ENCODE assay signal across 17 cellular contexts in the genomic region with DNA sequence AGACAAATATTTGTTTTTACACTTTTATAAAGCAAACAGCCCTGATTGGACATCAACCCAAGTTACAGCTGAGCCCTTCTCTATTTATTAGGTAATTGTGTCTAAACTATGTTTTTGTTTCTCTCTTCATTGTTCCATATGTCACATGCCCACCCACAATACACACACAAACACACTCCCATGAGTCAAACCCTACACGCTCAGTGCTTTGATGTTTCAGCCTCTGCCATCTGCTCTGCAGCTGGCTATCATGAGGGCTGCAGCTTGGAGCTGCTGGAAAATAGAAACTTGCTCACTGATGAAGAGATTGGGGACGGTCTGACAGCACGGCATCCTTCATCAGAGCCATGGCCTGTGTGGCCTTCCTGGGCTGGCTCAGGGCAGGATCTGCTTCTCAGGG. TPM values are rescaled to one million over a fixed set of nuclear protein-coding genes. Genes with fewer than 3 reads are reported as not detected.
DNase-seq lines count a peak whose midpoint lies in the region; ATAC-seq, FAIRE-seq and TF ChIP-seq lines count a peak whose summit lies in the region.
"Had no signal": no experiment of that assay in that cellular context is flagged by ENCODE, and none has a peak within 500 bp of the region (broad histone marks: within the 10 kb centered on the region; RNA-seq: fewer than 3 reads in every experiment).

No MANE protein-coding gene starts in this region.

- H3K36me3 Mint-ChIP-seq in stimulated activated effector memory CD8-positive, alpha-beta T cell treated with anti-CD3 and anti-CD28 coated beads, Interleukin-12 subunit alpha, Interleukin-12 subunit beta, amount 100 ng/mL, for 72 hours, result no peaks in the 10 kb centered on the region
- H3K36me3 Mint-ChIP-seq: natural killer cell; stimulated activated memory B cell treated with anti-CD40 and anti-IgM and Interleukin-4, amounts not matched to agents 10 μg/mL and 1 μg/mL and 100 μg/mL, for 72 hours had no signal

- no peak overlapping the region for H3K4me3 Mint-ChIP-seq in stimulated activated effector memory CD8-positive, alpha-beta T cell treated with anti-CD3 and anti-CD28 coated beads, Interleukin-12 subunit alpha, Interleukin-12 subunit beta, amount 100 ng/mL, for 72 hours
- H3K4me3 Mint-ChIP-seq: natural killer cell; stimulated activated memory B cell treated with anti-CD40 and anti-IgM and Interleukin-4, amounts not matched to agents 10 μg/mL and 1 μg/mL and 100 μg/mL, for 72 hours had no signal

- WGBS in esophagus squamous epithelium, 2 donors, result 78 to 83% methylated on average over 3 of the region's 3 CpGs

- H3K27me3 ChIP-seq in esophagus squamous epithelium, result no peaks in the 10 kb centered on the region
- H3K27me3 ChIP-seq: esophagus muscularis mucosa, right atrium auricular region had no signal

- intact Hi-C loops in esophagus squamous epithelium (cut with DNase I), result loop anchor here (10.0 kb wide), 1 partner anchor 637 kb away; no protein-coding TSS in a partner anchor

- H3K27ac Mint-ChIP-seq in stimulated activated effector memory CD8-positive, alpha-beta T cell treated with anti-CD3 and anti-CD28 coated beads, Interleukin-12 subunit alpha, Interleukin-12 subunit beta, amount 100 ng/mL, for 72 hours, result no peak overlapping the region
- H3K27ac Mint-ChIP-seq: natural killer cell; stimulated activated memory B cell treated with anti-CD40 and anti-IgM and Interleukin-4, amounts not matched to agents 10 μg/mL and 1 μg/mL and 100 μg/mL, for 72 hours had no signal

- no peaks in the 10 kb centered on the region for H3K9me3 Mint-ChIP-seq in stimulated activated effector memory CD8-positive, alpha-beta T cell treated with anti-CD3 and anti-CD28 coated beads, Interleukin-12 subunit alpha, Interleukin-12 subunit beta, amount 100 ng/mL, for 72 hours
- H3K9me3 Mint-ChIP-seq: natural killer cell had no signal

- no peak for TF ChIP-seq CTCF in omental fat pad (IDR thresholded peaks at IDR 0.05)
- TF ChIP-seq CTCF in esophagus squamous epithelium (IDR thresholded peaks at IDR 0.05), result no peak

- DNase-seq in NCI-H345 (lab: John Stamatoyannopoulos, UW) (peak; percentile 40), NCI-H345 treated with DMSO at 0.1 percent for 48 hours (lab: John Stamatoyannopoulos, UW; ENCODE audit: unreplicated experiment) (no peak), NCI-H748 (lab: John Stamatoyannopoulos, UW; ENCODE audit: unreplicated experiment) (peak; percentile 74), omental fat pad (ENCODE audit: low spot score) (no peak), esophagus squamous epithelium (lab: John Stamatoyannopoulos, UW) (no peak)
- DNase-seq in stimulated activated effector memory CD8-positive, alpha-beta T cell treated with anti-CD3 and anti-CD28 coated beads, Interleukin-12 subunit alpha, Interleukin-12 subunit beta, amount 100 ng/mL, for 72 hours (ENCODE audit: low spot score in 2 of 2), result no peak
- DNase-seq: activated CD4-positive, alpha-beta T cell treated with anti-CD3 and anti-CD28 coated beads, Interleukin-2, amount 50 U/mL, for 48 hours; natural killer cell; SIG-M5 had no signal

- peaks cover 4% of the 10 kb centered on the region for H3K4me1 Mint-ChIP-seq in stimulated activated effector memory CD8-positive, alpha-beta T cell treated with anti-CD3 and anti-CD28 coated beads, Interleukin-12 subunit alpha, Interleukin-12 subunit beta, amount 100 ng/mL, for 72 hours
- H3K4me1 Mint-ChIP-seq: natural killer cell; stimulated activated memory B cell treated with anti-CD40 and anti-IgM and Interleukin-4, amounts not matched to agents 10 μg/mL and 1 μg/mL and 100 μg/mL, for 72 hours had no signal

- H3K27ac ChIP-seq in esophagus squamous epithelium, result no peak overlapping the region
- H3K27ac ChIP-seq: esophagus muscularis mucosa, right atrium auricular region had no signal

- H3K4me3 ChIP-seq in esophagus squamous epithelium, result no peak overlapping the region
- H3K4me3 ChIP-seq: esophagus muscularis mucosa, HAP-1, right atrium auricular region had no signal

- H3K9me3 ChIP-seq in esophagus squamous epithelium, result no peaks in the 10 kb centered on the region
- H3K9me3 ChIP-seq: HAP-1 had no signal

- no peak for TF ChIP-seq POLR2A in esophagus squamous epithelium (IDR thresholded peaks at IDR 0.05)

- ATAC-seq in stimulated activated effector memory CD8-positive, alpha-beta T cell treated with anti-CD3 and anti-CD28 coated beads, Interleukin-12 subunit alpha, Interleukin-12 subunit beta, amount 100 ng/mL, for 72 hours, result peak; percentile 8
- ATAC-seq in omental fat pad (ENCODE audit: low FRiP score), result no peak
- ATAC-seq in GM18858 (IDR thresholded peaks at IDR 0.05; ENCODE audit: unreplicated experiment), result no peak
- ATAC-seq: natural killer cell; stimulated activated memory B cell treated with anti-CD40 and anti-IgM and Interleukin-4, amounts not matched to agents 10 μg/mL and 1 μg/mL and 100 μg/mL, for 72 hours had no signal

- peak; percentile 91 for FAIRE-seq in endometrium (lab: Jason Lieb, UNC)
- FAIRE-seq: A204.1, TTC549 had no signal

- peaks cover 0 to 15% (median 11%) of the 10 kb centered on the region in 3 donors for H3K4me1 ChIP-seq in esophagus squamous epithelium
- H3K4me1 ChIP-seq: esophagus muscularis mucosa, HAP-1 had no signal

- H3K36me3 ChIP-seq in esophagus squamous epithelium, result no peaks in the 10 kb centered on the region
- H3K36me3 ChIP-seq: esophagus muscularis mucosa, HAP-1, right atrium auricular region had no signal

RNA-seq across cellular contexts. Expression of gene PSMG1, which starts 41.7 kb away (rescaled TPM):
- total RNA-seq in omental fat pad (10 to 100 TPM; 17.5 to 42.0 (median 26.4) TPM), esophagus squamous epithelium (10 to 100 TPM; 33.8 to 56.5 (median 45.8) TPM)

Comparison
In these comparisons a context has a peak if more than half of its experiments do, and no peak if none do; other contexts are left out.
1. DNase-seq: peak in NCI-H345 (single experiment) and NCI-H748 (single experiment); none in NCI-H345 treated with DMSO at 0.1 percent for 48 hours (single experiment), stimulated activated effector memory CD8-positive, alpha-beta T cell treated with anti-CD3 and anti-CD28 coated beads, Interleukin-12 subunit alpha, Interleukin-12 subunit beta, amount 100 ng/mL, for 72 hours (0 of 2), omental fat pad (single experiment) and esophagus squamous epithelium (single experiment).